ENCODE assay signal across 8 cellular contexts in the genomic region with DNA sequence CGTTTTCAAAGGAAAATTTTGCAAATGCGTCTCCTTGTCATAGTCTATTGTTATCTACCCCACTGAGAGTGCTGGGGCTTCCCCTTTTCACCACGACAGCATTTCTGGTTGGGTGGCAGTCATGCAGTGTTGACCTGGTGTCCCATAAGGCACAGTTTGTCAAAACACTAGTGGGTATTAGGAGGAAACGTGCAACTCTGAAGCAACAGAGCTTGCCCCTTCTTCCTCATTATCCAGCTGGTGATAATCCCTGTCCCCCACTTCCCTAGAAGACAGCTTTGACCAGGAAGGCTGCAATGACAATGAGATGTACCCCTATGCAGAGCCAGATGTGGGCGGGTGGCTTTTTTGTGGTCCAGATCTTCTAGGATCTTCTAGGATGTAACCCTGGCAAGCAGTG. TPM values are rescaled to one million over a fixed set of nuclear protein-coding genes. Genes with fewer than 3 reads are reported as not detected.
DNase-seq lines count a peak whose midpoint lies in the region; ATAC-seq and TF ChIP-seq lines count a peak whose summit lies in the region.

No MANE protein-coding gene starts in this region.

- peak overlapping the region; percentile 92 to 94 for H3K27ac ChIP-seq in uterus

- intact Hi-C loops in uterus (cut with DNase I; ENCODE audit: low total_unique reads) = loop anchor here (10.0 kb wide), 2 partner anchors 82 to 142 kb away; no protein-coding TSS in a partner anchor

- H3K4me3 Mint-ChIP-seq in memory B cell = peak overlapping the region; percentile 90

- no peaks in the 10 kb centered on the region for H3K27me3 Mint-ChIP-seq in memory B cell

- H3K36me3 Mint-ChIP-seq in memory B cell = no peaks in the 10 kb centered on the region

- peak overlapping the region in 1 of 2 donors; percentile 64 for H3K4me3 ChIP-seq in uterus

- no peaks in the 10 kb centered on the region for H3K9me3 ChIP-seq in uterus

- H3K27me3 ChIP-seq in uterus = no peaks in the 10 kb centered on the region

- H3K4me1 Mint-ChIP-seq in memory B cell = peaks cover 37% of the 10 kb centered on the region

- ATAC-seq in HG03159 (IDR thresholded peaks at IDR 0.05; ENCODE audit: unreplicated experiment) (peak; percentile 49), memory B cell (ENCODE audit: low read depth) (peak; percentile 74)

- peak; percentile 52 to 58 for DNase-seq in activated CD4-positive, alpha-beta T cell treated with anti-CD3 and anti-CD28 coated beads for 4 hours
- peak; percentile 31 to 55 for DNase-seq in memory B cell (ENCODE audit: low spot score in 2 of 2)
- no peak for DNase-seq in uterus
- no peak for DNase-seq in NCI-H748 treated with DMSO at 0.1 percent for 48 hours (lab: John Stamatoyannopoulos, UW)
- no peak for DNase-seq in COLO668 (lab: John Stamatoyannopoulos, UW; ENCODE audit: unreplicated experiment)
- DNase-seq in occipital lobe (lab: John Stamatoyannopoulos, UW) = no peak

- peaks cover 0 to 9% of the 10 kb centered on the region in 2 donors for H3K4me1 ChIP-seq in uterus

- H3K9me3 Mint-ChIP-seq in memory B cell = no peaks in the 10 kb centered on the region

- TF ChIP-seq CTCF in uterus (IDR thresholded peaks at IDR 0.05) = no peak

- TF ChIP-seq POLR2A in GM19193 (IDR thresholded peaks at IDR 0.05; ENCODE audit: extremely low read depth, insufficient read depth, insufficient read length) (peak; percentile 33), uterus (IDR thresholded peaks at IDR 0.05) (no peak)

- no peaks in the 10 kb centered on the region for H3K36me3 ChIP-seq in uterus

- H3K27ac Mint-ChIP-seq in memory B cell = peak overlapping the region; percentile 95

RNA-seq across cellular contexts. Expression of gene TBC1D1, which starts 1.8 kb away (rescaled TPM):
- 100 to 1,000 TPM; 172 to 402 (median 236) TPM for total RNA-seq in uterus
- 57.2 TPM for total RNA-seq in occipital lobe

Comparison
In these comparisons a context has a peak if more than half of its experiments do, and no peak if none do; other contexts are left out.
1. DNase-seq: peak in activated CD4-positive, alpha-beta T cell treated with anti-CD3 and anti-CD28 coated beads for 4 hours (2 of 2) and memory B cell (2 of 2); none in uterus (0 of 2), NCI-H748 treated with DMSO at 0.1 percent for 48 hours (single experiment), COLO668 (single experiment) and occipital lobe (single experiment).